Comparison of ENCODE assay signal across 16 cellular contexts in the genomic region with DNA sequence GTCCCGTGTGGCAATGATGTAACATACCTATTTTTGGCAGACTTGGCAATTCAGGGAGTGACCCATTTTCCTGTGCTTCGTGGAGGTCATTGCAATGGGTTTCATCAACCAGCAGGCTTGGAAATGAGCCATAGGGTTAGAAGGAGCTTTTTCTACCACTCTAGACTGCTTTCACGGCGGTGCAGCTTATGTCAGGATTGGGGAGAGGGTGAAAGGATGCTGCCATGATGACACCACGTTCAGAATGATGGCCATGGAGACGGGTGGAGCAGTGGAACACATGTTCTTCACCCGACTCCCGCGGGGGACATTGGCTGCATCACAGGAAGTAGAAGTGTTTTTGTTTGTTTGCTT.
DNase-seq lines count a peak whose midpoint lies in the region; ATAC-seq, FAIRE-seq and TF ChIP-seq lines count a peak whose summit lies in the region.
"Had no signal": no experiment of that assay in that cellular context is flagged by ENCODE, and none has a peak within 500 bp of the region (broad histone marks: within the 10 kb centered on the region; RNA-seq: fewer than 3 reads in every experiment).

No MANE protein-coding gene starts in this region.

- no peak for FAIRE-seq in H54 (lab: Jason Lieb, UNC)
- FAIRE-seq: GM18507 had no signal

- TF ChIP-seq CTCF in GM13976 (IDR thresholded peaks at IDR 0.05; ENCODE audit: borderline replicate concordance, control extremely low read depth, extremely low read depth, insufficient read depth, missing control alignments), result no peak

- no peak for TF ChIP-seq POLR2A in H54 (IDR thresholded peaks at IDR 0.05; ENCODE audit: low read depth, low read length)

- in situ Hi-C loops in GM13976 (cut with MboI; ENCODE audit: low sequenced_read_pairs, unreplicated experiment), result no loop called here

- peak; percentile 28 for DNase-seq in Daoy (ENCODE audit: low read depth)
- peak; percentile 15 for DNase-seq in HT1080 (ENCODE audit: low read depth)
- DNase-seq in SKM-1 treated with dmso at 0.1 percent for 144 hours (lab: John Stamatoyannopoulos, UW; ENCODE audit: unreplicated experiment), result peak; percentile 31
- DNase-seq in left lobe of liver (ENCODE audit: low spot score), result no peak
- no peak for DNase-seq in H54 (ENCODE audit: insufficient read length, low spot score)
- no peak for DNase-seq in activated T-cell treated with anti-CD3 and anti-CD28 coated beads for 4 hours
- DNase-seq in GM13976 (ENCODE audit: low spot score), result no peak
- DNase-seq: activated CD4-positive, alpha-beta T cell treated with anti-CD3 and anti-CD28 coated beads, Interleukin-2, amount 10 ng/mL, durations not matched to agents 7 days and 5 days; activated naive CD8-positive, alpha-beta T cell treated with anti-CD3 and anti-CD28 coated beads, Interleukin-2, amount 50 U/mL, for 24 hours; activated T-cell treated with anti-CD3 and anti-CD28 coated beads, Interleukin-2, amount 50 U/mL, for 4 hours; CD8-positive, alpha-beta memory T cell; GDM1; Karpas-422; NCI-H2171 had no signal

- ATAC-seq in left lobe of liver, result peak; percentile 76
- ATAC-seq: activated naive CD8-positive, alpha-beta T cell treated with anti-CD3 and anti-CD28 coated beads, Interleukin-2, amount 50 U/mL, for 24 hours; activated T-cell treated with anti-CD3 and anti-CD28 coated beads, Interleukin-2, amount 50 U/mL, for 4 hours; Panc1 had no signal

Comparison
In these comparisons a context has a peak if more than half of its experiments do, and no peak if none do; other contexts are left out.
1. DNase-seq: peak in Daoy (single experiment), HT1080 (single experiment) and SKM-1 treated with dmso at 0.1 percent for 144 hours (single experiment); none in left lobe of liver (single experiment), H54 (single experiment), activated T-cell treated with anti-CD3 and anti-CD28 coated beads for 4 hours (single experiment) and GM13976 (single experiment).